Comparison of ENCODE assay signal across 8 cellular contexts in genomic region chr21:37563641-37564340, GRCh38.
DNase-seq lines count a peak whose midpoint lies in the region; ATAC-seq and TF ChIP-seq lines count a peak whose summit lies in the region.

No MANE protein-coding gene starts in this region.

- peak; percentile 75 for DNase-seq in DMS79 (lab: John Stamatoyannopoulos, UW)
- DNase-seq in OCI-M1 (lab: John Stamatoyannopoulos, UW) = peak; percentile 99
- DNase-seq in activated T-cell treated with anti-CD3 and anti-CD28 coated beads, Interleukin-2, amount 50 U/mL, for 4 hours = peak; percentile 89
- DNase-seq in myocyte (ENCODE audit: low read depth) = peak; percentile 95
- peak; percentile 80 to 93 for DNase-seq in stimulated activated effector memory CD8-positive, alpha-beta T cell treated with anti-CD3 and anti-CD28 coated beads, Interleukin-12 subunit alpha, Interleukin-12 subunit beta, amount 100 ng/mL, for 72 hours (ENCODE audit: low spot score in 2 of 2)

- no peaks in the 10 kb centered on the region for H3K36me3 Mint-ChIP-seq in activated T-cell treated with anti-CD3 and anti-CD28 coated beads, Interleukin-2, amount 50 U/mL, for 4 hours (ENCODE audit: insufficient read depth)
- peaks cover 9% of the 10 kb centered on the region for H3K36me3 Mint-ChIP-seq in stimulated activated effector memory CD8-positive, alpha-beta T cell treated with anti-CD3 and anti-CD28 coated beads, Interleukin-12 subunit alpha, Interleukin-12 subunit beta, amount 100 ng/mL, for 72 hours

- H3K9me3 Mint-ChIP-seq in activated T-cell treated with anti-CD3 and anti-CD28 coated beads, Interleukin-2, amount 50 U/mL, for 4 hours = peaks cover 1% of the 10 kb centered on the region
- H3K9me3 Mint-ChIP-seq in stimulated activated effector memory CD8-positive, alpha-beta T cell treated with anti-CD3 and anti-CD28 coated beads, Interleukin-12 subunit alpha, Interleukin-12 subunit beta, amount 100 ng/mL, for 72 hours = no peaks in the 10 kb centered on the region

- peak overlapping the region; percentile 99 for H3K27ac Mint-ChIP-seq in stimulated activated effector memory CD8-positive, alpha-beta T cell treated with anti-CD3 and anti-CD28 coated beads, Interleukin-12 subunit alpha, Interleukin-12 subunit beta, amount 100 ng/mL, for 72 hours

- no peak for TF ChIP-seq RAD21 in Ishikawa (IDR thresholded peaks at IDR 0.05; ENCODE audit: low read depth)

- TF ChIP-seq EP300 in Ishikawa (IDR thresholded peaks at IDR 0.05; ENCODE audit: borderline replicate concordance) = no peak

- ATAC-seq in GM21619 (IDR thresholded peaks at IDR 0.05; ENCODE audit: unreplicated experiment) = peak; percentile 78
- peak; percentile 84 to 85 for ATAC-seq in activated T-cell treated with anti-CD3 and anti-CD28 coated beads, Interleukin-2, amount 50 U/mL, for 4 hours
- ATAC-seq in esophagus mucosa = peak; percentile 93
- peak; percentile 87 for ATAC-seq in stimulated activated effector memory CD8-positive, alpha-beta T cell treated with anti-CD3 and anti-CD28 coated beads, Interleukin-12 subunit alpha, Interleukin-12 subunit beta, amount 100 ng/mL, for 72 hours

- H3K27me3 Mint-ChIP-seq in activated T-cell treated with anti-CD3 and anti-CD28 coated beads, Interleukin-2, amount 50 U/mL, for 4 hours (ENCODE audit: low read depth) = no peaks in the 10 kb centered on the region

- peaks cover 26% of the 10 kb centered on the region for H3K4me1 Mint-ChIP-seq in activated T-cell treated with anti-CD3 and anti-CD28 coated beads, Interleukin-2, amount 50 U/mL, for 4 hours (ENCODE audit: low read depth)
- H3K4me1 Mint-ChIP-seq in stimulated activated effector memory CD8-positive, alpha-beta T cell treated with anti-CD3 and anti-CD28 coated beads, Interleukin-12 subunit alpha, Interleukin-12 subunit beta, amount 100 ng/mL, for 72 hours = peaks cover 22% of the 10 kb centered on the region

- H3K4me3 Mint-ChIP-seq in activated T-cell treated with anti-CD3 and anti-CD28 coated beads, Interleukin-2, amount 50 U/mL, for 4 hours = peak overlapping the region; percentile 94
- H3K4me3 Mint-ChIP-seq in stimulated activated effector memory CD8-positive, alpha-beta T cell treated with anti-CD3 and anti-CD28 coated beads, Interleukin-12 subunit alpha, Interleukin-12 subunit beta, amount 100 ng/mL, for 72 hours = peak overlapping the region; percentile 94

TF ChIP-seq in Ishikawa, 13 proteins besides CTCF, POLR2A, EP300 and RAD21:
- no peak for TF ChIP-seq CEBPB (IDR thresholded peaks at IDR 0.05)
- TF ChIP-seq EGR1 (IDR thresholded peaks at IDR 0.05) = peak; percentile 1; the same call in 1 of the 2 replicates
- no peak for TF ChIP-seq CREB1 (IDR thresholded peaks at IDR 0.05; ENCODE audit: low read depth)
- peak; percentile 99 for TF ChIP-seq USF1 (IDR thresholded peaks at IDR 0.05)
- peak; percentile 60; the same call in 1 of the 2 replicates for TF ChIP-seq TCF12 (IDR thresholded peaks at IDR 0.05; ENCODE audit: low read depth)
- 0 out of 2 replicates have a peak, but pooled peaks have one; percentile 6 for TF ChIP-seq TEAD4 (IDR thresholded peaks at IDR 0.05)
- peak; percentile 43; the same call in 1 of the 2 replicates for TF ChIP-seq YY1 (IDR thresholded peaks at IDR 0.05; ENCODE audit: low read depth)
- no peak for TF ChIP-seq ZBTB7A (IDR thresholded peaks at IDR 0.05; ENCODE audit: low read depth)
- TF ChIP-seq MAX (IDR thresholded peaks at IDR 0.05) = peak; percentile 96
- peak; percentile 68 for TF ChIP-seq TAF1 (IDR thresholded peaks at IDR 0.05; ENCODE audit: low read depth)
- no peak for TF ChIP-seq REST (IDR thresholded peaks at IDR 0.05; ENCODE audit: low read depth)
- no peak for TF ChIP-seq FOXM1 (IDR thresholded peaks at IDR 0.05; ENCODE audit: borderline replicate concordance, low read depth)
- no peak for TF ChIP-seq NFIC (IDR thresholded peaks at IDR 0.05)

Comparison
In these comparisons a context has a peak if more than half of its experiments do, and no peak if none do; other contexts are left out.
1. Peak in every context shown above with its lines: DNase-seq and ATAC-seq.